In the genomic region with DNA sequence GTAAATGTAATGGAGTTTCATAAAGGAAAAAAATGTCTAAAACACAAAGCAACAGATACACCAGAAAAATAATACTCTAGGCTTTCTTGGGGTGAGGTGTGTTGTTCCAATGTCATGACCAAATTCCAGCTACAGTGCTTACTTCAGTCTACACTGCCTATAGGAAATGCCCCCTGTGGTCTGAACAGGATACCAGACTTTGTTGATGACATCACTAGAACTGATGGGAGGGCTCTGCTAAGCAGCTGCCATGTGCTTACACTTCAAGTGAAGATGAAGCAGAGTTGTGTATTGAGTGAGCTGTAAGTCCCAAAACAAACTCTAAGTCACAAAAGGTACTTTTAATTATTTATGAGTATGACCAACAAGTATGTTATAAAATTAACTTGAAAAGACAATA, we compare ENCODE assay signal across 2 cellular contexts.
TF ChIP-seq lines count a peak whose summit lies in the region.

No MANE protein-coding gene starts in this region.

TF ChIP-seq in HepG2, 621 proteins besides CTCF, POLR2A, EP300 and RAD21 (continued from another document):
- TF ChIP-seq JUNB (CRISPR knock-in tag; IDR thresholded peaks at IDR 0.05; ENCODE audit: borderline replicate concordance) (no peak), ZNF670 (CRISPR knock-in tag; IDR thresholded peaks at IDR 0.05; ENCODE audit: borderline replicate concordance) (no peak), ZNF225 (CRISPR knock-in tag; IDR thresholded peaks at IDR 0.05) (no peak), KLF16 (CRISPR knock-in tag; IDR thresholded peaks at IDR 0.05) (no peak), GTF2F1 (IDR thresholded peaks at IDR 0.05; ENCODE audit: low read length) (no peak), ZNF263 (CRISPR knock-in tag; IDR thresholded peaks at IDR 0.05) (no peak), ATF7 (IDR thresholded peaks at IDR 0.05) (0 out of 2 replicates have a peak, but pooled peaks have one; percentile 14), ATF7 (CRISPR knock-in tag; IDR thresholded peaks at IDR 0.05) (no peak)
TF ChIP-seq in HepG2: peak in this region for 2.

TF ChIP-seq in IMR-90, 13 proteins besides CTCF, POLR2A, EP300 and RAD21:
- TF ChIP-seq, protein P1, sequence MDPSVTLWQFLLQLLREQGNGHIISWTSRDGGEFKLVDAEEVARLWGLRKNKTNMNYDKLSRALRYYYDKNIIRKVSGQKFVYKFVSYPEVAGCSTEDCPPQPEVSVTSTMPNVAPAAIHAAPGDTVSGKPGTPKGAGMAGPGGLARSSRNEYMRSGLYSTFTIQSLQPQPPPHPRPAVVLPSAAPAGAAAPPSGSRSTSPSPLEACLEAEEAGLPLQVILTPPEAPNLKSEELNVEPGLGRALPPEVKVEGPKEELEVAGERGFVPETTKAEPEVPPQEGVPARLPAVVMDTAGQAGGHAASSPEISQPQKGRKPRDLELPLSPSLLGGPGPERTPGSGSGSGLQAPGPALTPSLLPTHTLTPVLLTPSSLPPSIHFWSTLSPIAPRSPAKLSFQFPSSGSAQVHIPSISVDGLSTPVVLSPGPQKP (IDR thresholded peaks at IDR 0.05; ENCODE audit: borderline replicate concordance, low read depth, low read length), result no peak
- TF ChIP-seq CEBPB (IDR thresholded peaks at IDR 0.05; ENCODE audit: low read depth, low read length), result no peak
- no peak for TF ChIP-seq MAFK (IDR thresholded peaks at IDR 0.05; ENCODE audit: low read depth, low read length)
- TF ChIP-seq FOS (IDR thresholded peaks at IDR 0.05; ENCODE audit: low read depth, low read length), result no peak
- no peak for TF ChIP-seq BHLHE40 (IDR thresholded peaks at IDR 0.05; ENCODE audit: low read depth, low read length)
- TF ChIP-seq SMC3 (IDR thresholded peaks at IDR 0.05; ENCODE audit: low read depth, low read length), result no peak
- TF ChIP-seq CHD1 (IDR thresholded peaks at IDR 0.05; ENCODE audit: low read depth, low read length), result no peak
- no peak for TF ChIP-seq RFX5 (IDR thresholded peaks at IDR 0.05; ENCODE audit: low read depth, low read length)
- no peak for TF ChIP-seq RCOR1 (IDR thresholded peaks at IDR 0.05; ENCODE audit: insufficient replicate concordance, low read length)
- TF ChIP-seq MAZ (IDR thresholded peaks at IDR 0.05; ENCODE audit: borderline replicate concordance, low read depth, low read length), result no peak
- TF ChIP-seq, protein P2, sequence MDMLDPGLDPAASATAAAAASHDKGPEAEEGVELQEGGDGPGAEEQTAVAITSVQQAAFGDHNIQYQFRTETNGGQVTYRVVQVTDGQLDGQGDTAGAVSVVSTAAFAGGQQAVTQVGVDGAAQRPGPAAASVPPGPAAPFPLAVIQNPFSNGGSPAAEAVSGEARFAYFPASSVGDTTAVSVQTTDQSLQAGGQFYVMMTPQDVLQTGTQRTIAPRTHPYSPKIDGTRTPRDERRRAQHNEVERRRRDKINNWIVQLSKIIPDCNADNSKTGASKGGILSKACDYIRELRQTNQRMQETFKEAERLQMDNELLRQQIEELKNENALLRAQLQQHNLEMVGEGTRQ (IDR thresholded peaks at IDR 0.05; ENCODE audit: low read depth, low read length), result no peak
- TF ChIP-seq NFE2L2 (IDR thresholded peaks at IDR 0.05; ENCODE audit: low read depth, low read length), result no peak
- TF ChIP-seq MXI1 (IDR thresholded peaks at IDR 0.05; ENCODE audit: borderline replicate concordance, low read depth, low read length), result no peak
TF ChIP-seq in IMR-90: peak in this region for 0.
